In the genomic region with DNA sequence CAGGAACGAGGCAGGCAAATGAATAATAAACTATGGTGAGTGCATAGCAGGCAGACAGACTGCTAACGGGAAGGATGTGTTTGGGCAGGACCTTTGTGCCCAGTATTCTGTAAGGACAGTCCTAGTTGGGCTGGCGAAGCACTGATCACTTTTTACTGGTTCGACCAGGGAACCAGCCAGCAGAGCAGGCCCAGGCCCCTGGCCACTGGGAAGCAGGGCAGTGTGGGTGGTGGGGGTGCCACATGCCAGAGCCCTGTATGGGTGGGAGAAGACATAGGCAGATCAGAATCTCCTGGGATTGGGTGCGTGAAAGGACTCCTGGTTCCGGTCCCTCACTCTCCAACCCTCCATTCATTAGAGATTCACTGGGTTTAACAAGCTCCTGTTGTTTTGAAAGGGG, we compare ENCODE assay signal across 1 cellular context.
TF ChIP-seq lines count a peak whose summit lies in the region.

No MANE protein-coding gene starts in this region.

TF ChIP-seq in HepG2, 621 proteins besides CTCF, POLR2A, EP300 and RAD21:
- TF ChIP-seq ZNF816 (CRISPR knock-in tag; IDR thresholded peaks at IDR 0.05; ENCODE audit: borderline replicate concordance): no peak
- TF ChIP-seq ZMYM2 (CRISPR knock-in tag; IDR thresholded peaks at IDR 0.05): no peak
- TF ChIP-seq ZNF678 (CRISPR knock-in tag; IDR thresholded peaks at IDR 0.05): no peak
- TF ChIP-seq ZSCAN25 (CRISPR knock-in tag; IDR thresholded peaks at IDR 0.05): no peak
- TF ChIP-seq ZNF180 (CRISPR knock-in tag; IDR thresholded peaks at IDR 0.05; ENCODE audit: borderline replicate concordance, low read depth): no peak
- TF ChIP-seq, protein P1, sequence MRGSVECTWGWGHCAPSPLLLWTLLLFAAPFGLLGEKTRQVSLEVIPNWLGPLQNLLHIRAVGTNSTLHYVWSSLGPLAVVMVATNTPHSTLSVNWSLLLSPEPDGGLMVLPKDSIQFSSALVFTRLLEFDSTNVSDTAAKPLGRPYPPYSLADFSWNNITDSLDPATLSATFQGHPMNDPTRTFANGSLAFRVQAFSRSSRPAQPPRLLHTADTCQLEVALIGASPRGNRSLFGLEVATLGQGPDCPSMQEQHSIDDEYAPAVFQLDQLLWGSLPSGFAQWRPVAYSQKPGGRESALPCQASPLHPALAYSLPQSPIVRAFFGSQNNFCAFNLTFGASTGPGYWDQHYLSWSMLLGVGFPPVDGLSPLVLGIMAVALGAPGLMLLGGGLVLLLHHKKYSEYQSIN (CRISPR knock-in tag; IDR thresholded peaks at IDR 0.05; ENCODE audit: borderline replicate concordance): no peak
- TF ChIP-seq ZNF614 (CRISPR knock-in tag; IDR thresholded peaks at IDR 0.05; ENCODE audit: borderline replicate concordance): no peak
TF ChIP-seq in HepG2: peak in this region for 0.
